Comparison of ENCODE assay signal across 17 cellular contexts in the genomic region with DNA sequence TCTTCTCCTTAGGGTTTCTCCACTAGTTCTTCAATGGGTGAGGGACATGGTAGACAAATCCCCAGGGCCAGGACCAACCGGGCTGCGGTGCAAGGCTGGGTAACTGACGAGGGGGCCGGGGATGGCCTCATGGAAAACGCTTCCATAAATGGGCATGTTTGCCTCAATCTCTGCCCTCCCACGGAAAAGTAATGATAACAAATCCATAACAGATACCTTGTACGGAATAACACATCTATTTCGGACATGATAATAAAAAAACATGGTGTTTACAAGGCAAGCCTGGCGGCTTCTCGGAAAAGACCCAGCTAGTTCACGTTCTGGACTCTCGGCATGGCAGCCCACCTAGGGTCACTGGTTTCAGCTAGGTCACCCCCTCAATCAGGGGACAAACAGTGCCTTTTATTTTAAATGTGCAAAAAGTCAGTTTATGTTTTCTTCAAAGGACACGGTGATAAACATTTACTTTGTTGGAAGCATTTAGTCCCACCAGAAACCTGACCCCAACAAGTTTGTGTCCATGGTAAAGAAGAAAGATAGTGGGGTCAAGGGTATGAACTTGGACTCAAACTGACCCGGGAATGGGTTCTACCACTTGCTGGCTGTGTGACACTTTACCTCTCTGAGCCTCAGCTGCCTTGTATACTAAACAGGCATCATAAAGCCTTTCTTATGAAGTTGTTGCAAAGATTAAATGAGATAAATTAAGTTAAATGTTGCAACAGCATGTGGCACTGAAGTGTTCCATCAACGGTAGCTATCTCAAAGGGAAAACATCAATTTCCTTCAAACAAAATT.
DNase-seq lines count a peak whose midpoint lies in the region; ATAC-seq and TF ChIP-seq lines count a peak whose summit lies in the region.
"Had no signal": no experiment of that assay in that cellular context is flagged by ENCODE, and none has a peak within 500 bp of the region (broad histone marks: within the 10 kb centered on the region; RNA-seq: fewer than 3 reads in every experiment).

No MANE protein-coding gene starts in this region.

- DNase-seq in coronary artery (ENCODE audit: low spot score) (no peak), C1 segment of cervical spinal cord (lab: John Stamatoyannopoulos, UW) (no peak), islet precursor cell (no peak), NCI-H1048 (lab: John Stamatoyannopoulos, UW) (no peak)
- DNase-seq: activated CD4-positive, alpha-beta T cell treated with anti-CD3 and anti-CD28 coated beads for 4 hours; activated T-cell treated with anti-CD3 and anti-CD28 coated beads, Interleukin-2, amount 50 U/mL, for 72 hours; amniotic stem cell; BE2C; DND-41; H7; mammary epithelial cell; NCI-H1417 treated with DMSO at 0.1 percent for 48 hours; NCI-H510A had no signal

- H3K27ac ChIP-seq in coronary artery (peak overlapping the region; percentile 82 to 88), stomach smooth muscle (ENCODE audit: low read length) (peak overlapping the region; percentile 99)

- H3K9me3 ChIP-seq in stomach smooth muscle (ENCODE audit: control insufficient read depth in 2 of 2, low read length in 2 of 2) = no peaks in the 10 kb centered on the region
- H3K9me3 ChIP-seq: BE2C had no signal

- TF ChIP-seq CTCF in coronary artery (IDR thresholded peaks at IDR 0.05) = no peak

- peak overlapping the region; percentile 96 to 100 for H3K9ac ChIP-seq in stomach smooth muscle (ENCODE audit: low read length in 2 of 2)

- H3K27me3 ChIP-seq in stomach smooth muscle (ENCODE audit: control insufficient read depth in 1 of 2, insufficient read depth in 2 of 2, low read length in 2 of 2) = peaks cover 0 to 8% of the 10 kb centered on the region in 2 donors

- H3K4me3 ChIP-seq in coronary artery (peak overlapping the region; percentile 76), stomach smooth muscle (ENCODE audit: low read length in 2 of 2) (peak overlapping the region; percentile 89 to 95)

- H3K36me3 ChIP-seq in stomach smooth muscle (ENCODE audit: control insufficient read depth in 2 of 2, insufficient read depth in 2 of 2, low read length in 2 of 2) = peaks cover 23 to 40% of the 10 kb centered on the region in 2 donors
- H3K36me3 ChIP-seq: BE2C had no signal

- H3K4me1 ChIP-seq in stomach smooth muscle (ENCODE audit: control insufficient read depth, insufficient read depth, low read length) = peaks cover 20% of the 10 kb centered on the region
- H3K4me1 ChIP-seq: BE2C had no signal

- ATAC-seq in GM18519 (IDR thresholded peaks at IDR 0.05; ENCODE audit: low FRiP score, unreplicated experiment) (peak; percentile 18), HG03066 (IDR thresholded peaks at IDR 0.05; ENCODE audit: low read depth, unreplicated experiment) (peak; percentile 12), HG02884 (IDR thresholded peaks at IDR 0.05; ENCODE audit: unreplicated experiment) (no peak)
- ATAC-seq: activated T-cell treated with anti-CD3 and anti-CD28 coated beads, Interleukin-2, amount 50 U/mL, for 72 hours had no signal
